27 cellular contexts compared by ENCODE assay signal in genomic region chr18:76474824-76475223, GRCh38. TPM values are rescaled to one million over a fixed set of nuclear protein-coding genes. Genes with fewer than 3 reads are reported as not detected.
A peak's percentile ranks its signal among the peaks of the same experiment; 100 is the strongest.
DNase-seq lines count a peak whose midpoint lies in the region; ATAC-seq and TF ChIP-seq lines count a peak whose summit lies in the region.
"Had no signal": no experiment of that assay in that cellular context is flagged by ENCODE, and none has a peak within 500 bp of the region (broad histone marks: within the 10 kb centered on the region; RNA-seq: fewer than 3 reads in every experiment).

No MANE protein-coding gene starts in this region.

- no peak for DNase-seq in natural killer cell
- no peak for DNase-seq in natural killer cell treated with Interleukin-12 subunit alpha and Interleukin-12 subunit beta and Interleukin-15 and Interleukin-18, amount 100 ng/mL, for 72 hours (ENCODE audit: low spot score)
- DNase-seq in SK-N-MC (ENCODE audit: low read depth, low spot score) = no peak
- no peak for DNase-seq in NCI-H2227 (lab: John Stamatoyannopoulos, UW; ENCODE audit: unreplicated experiment)
- no peak for DNase-seq in NCI-H2081 treated with DMSO at 0.1 percent for 48 hours (lab: John Stamatoyannopoulos, UW)
- DNase-seq: activated CD4-positive, alpha-beta T cell treated with anti-CD3 and anti-CD28 coated beads for 1 hour; activated CD8-positive, alpha-beta T cell treated with anti-CD3 and anti-CD28 coated beads, Interleukin-2, amount 10 ng/mL, durations not matched to agents 7 days and 5 days; activated naive CD4-positive, alpha-beta T cell treated with anti-CD3 and anti-CD28 coated beads, Interleukin-2, amount 10 ng/mL, durations not matched to agents 7 days and 5 days; anterior cingulate cortex; DND-41; dorsolateral prefrontal cortex; foreskin keratinocyte; H7; NCI-H1694 treated with DMSO at 0.1 percent for 48 hours; NCI-H748 treated with DMSO at 0.1 percent for 48 hours; SHP77 treated with DMSO at 0.1 percent for 48 hours; stimulated activated CD4-positive, alpha-beta T cell treated with anti-CD3 and anti-CD28 coated beads, Interleukin-4, amount 100 ng/mL, for 1 hour; stimulated activated naive CD4-positive, alpha-beta T cell treated with Interleukin-2 at 50 U/mL for 16 hours; tibial artery had no signal

- no peaks in the 10 kb centered on the region for H3K9me3 Mint-ChIP-seq in natural killer cell
- no peaks in the 10 kb centered on the region for H3K9me3 Mint-ChIP-seq in natural killer cell treated with Interleukin-12 subunit alpha and Interleukin-12 subunit beta and Interleukin-15 and Interleukin-18, amount 100 ng/mL, for 72 hours
- H3K9me3 Mint-ChIP-seq: activated naive CD4-positive, alpha-beta T cell treated with anti-CD3 and anti-CD28 coated beads, Interleukin-2, amount 10 ng/mL, durations not matched to agents 7 days and 5 days; central memory CD8-positive, alpha-beta T cell had no signal

- H3K36me3 Mint-ChIP-seq in natural killer cell = no peaks in the 10 kb centered on the region
- H3K36me3 Mint-ChIP-seq in natural killer cell treated with Interleukin-12 subunit alpha and Interleukin-12 subunit beta and Interleukin-15 and Interleukin-18, amount 100 ng/mL, for 72 hours = no peaks in the 10 kb centered on the region
- H3K36me3 Mint-ChIP-seq: activated naive CD4-positive, alpha-beta T cell treated with anti-CD3 and anti-CD28 coated beads, Interleukin-2, amount 10 ng/mL, durations not matched to agents 7 days and 5 days had no signal

- H3K4me3 ChIP-seq in SK-N-MC (0 out of 2 replicates have a peak overlapping the region, but pooled peaks have one; percentile 9), neutrophil (ENCODE audit: low read depth in 1 of 2, low read length in 1 of 2) (peak overlapping the region in 1 of 2 experiments; percentile 46)
- H3K4me3 ChIP-seq: BLaER1, dorsolateral prefrontal cortex, neural progenitor cell, smooth muscle cell, tibial artery had no signal

- peaks cover 100% of the 10 kb centered on the region in 2 experiments for H3K4me1 ChIP-seq in neutrophil (ENCODE audit: control insufficient read depth in 1 of 2, insufficient read depth in 1 of 2, low read depth in 1 of 2, low read length in 1 of 2)

- H3K9me3 ChIP-seq in SK-N-MC (ENCODE audit: low read depth, low read length) (no peaks in the 10 kb centered on the region), neutrophil (no peaks in the 10 kb centered on the region)
- H3K9me3 ChIP-seq: BLaER1, tibial artery had no signal

- ATAC-seq in natural killer cell (no peak), GM18909 (IDR thresholded peaks at IDR 0.05; ENCODE audit: poor library complexity, unreplicated experiment) (no peak), HG03571 (IDR thresholded peaks at IDR 0.05; ENCODE audit: unreplicated experiment) (no peak)
- ATAC-seq in natural killer cell treated with Interleukin-12 subunit alpha and Interleukin-12 subunit beta and Interleukin-15 and Interleukin-18, amount 100 ng/mL, for 72 hours = no peak
- ATAC-seq: activated CD8-positive, alpha-beta T cell treated with anti-CD3 and anti-CD28 coated beads, Interleukin-2, amount 10 ng/mL, durations not matched to agents 7 days and 5 days; foreskin keratinocyte had no signal

- peaks cover 59 to 63% of the 10 kb centered on the region in 2 donors for H3K4me1 Mint-ChIP-seq in natural killer cell
- H3K4me1 Mint-ChIP-seq in natural killer cell treated with Interleukin-12 subunit alpha and Interleukin-12 subunit beta and Interleukin-15 and Interleukin-18, amount 100 ng/mL, for 72 hours (ENCODE audit: low read depth in 2 of 2) = peaks cover 38 to 44% of the 10 kb centered on the region in 2 donors
- H3K4me1 Mint-ChIP-seq: central memory CD8-positive, alpha-beta T cell had no signal

- H3K27me3 Mint-ChIP-seq in natural killer cell (ENCODE audit: low read depth in 2 of 2) = no peaks in the 10 kb centered on the region
- peaks cover 0 to 5% of the 10 kb centered on the region in 2 donors for H3K27me3 Mint-ChIP-seq in natural killer cell treated with Interleukin-12 subunit alpha and Interleukin-12 subunit beta and Interleukin-15 and Interleukin-18, amount 100 ng/mL, for 72 hours

- H3K36me3 ChIP-seq in SK-N-MC (ENCODE audit: insufficient read depth, low read length) (no peaks in the 10 kb centered on the region; the same call in 1 of the 2 replicates), neutrophil (peaks cover 5% of the 10 kb centered on the region)
- H3K36me3 ChIP-seq: neural progenitor cell, tibial artery had no signal

- no peak for TF ChIP-seq CTCF in natural killer cell (IDR thresholded peaks at IDR 0.05)
- no peak for TF ChIP-seq CTCF in neutrophil (IDR thresholded peaks at IDR 0.05)

- no peak overlapping the region for H3K9ac ChIP-seq in SK-N-MC (ENCODE audit: insufficient read length)
- H3K9ac ChIP-seq: BLaER1, neural progenitor cell had no signal

- H3K27me3 ChIP-seq in neutrophil = no peaks in the 10 kb centered on the region
- H3K27me3 ChIP-seq: BLaER1, foreskin keratinocyte, neural progenitor cell had no signal

- H3K4me3 Mint-ChIP-seq in natural killer cell = peak overlapping the region; percentile 9
- H3K4me3 Mint-ChIP-seq in natural killer cell treated with Interleukin-12 subunit alpha and Interleukin-12 subunit beta and Interleukin-15 and Interleukin-18, amount 100 ng/mL, for 72 hours = no peak overlapping the region
- H3K4me3 Mint-ChIP-seq: activated CD8-positive, alpha-beta T cell treated with anti-CD3 and anti-CD28 coated beads, Interleukin-2, amount 10 ng/mL, durations not matched to agents 7 days and 5 days; activated naive CD4-positive, alpha-beta T cell treated with anti-CD3 and anti-CD28 coated beads, Interleukin-2, amount 10 ng/mL, durations not matched to agents 7 days and 5 days; central memory CD8-positive, alpha-beta T cell; neural progenitor cell had no signal

- intact Hi-C loops in natural killer cell (cut with micrococcal nuclease) = no loop called here

- H3K27ac ChIP-seq in SK-N-MC (peak overlapping the region; percentile 31; the same call in 1 of the 2 replicates), neutrophil (peak overlapping the region; percentile 91)
- H3K27ac ChIP-seq: BLaER1, dorsolateral prefrontal cortex, epithelial cell of prostate, foreskin keratinocyte, neural progenitor cell, tibial artery had no signal

- H3K27ac Mint-ChIP-seq in natural killer cell = peak overlapping the region in 1 of 2 donors; percentile 11
- no peak overlapping the region for H3K27ac Mint-ChIP-seq in natural killer cell treated with Interleukin-12 subunit alpha and Interleukin-12 subunit beta and Interleukin-15 and Interleukin-18, amount 100 ng/mL, for 72 hours
- H3K27ac Mint-ChIP-seq: activated CD8-positive, alpha-beta T cell treated with anti-CD3 and anti-CD28 coated beads, Interleukin-2, amount 10 ng/mL, durations not matched to agents 7 days and 5 days; activated naive CD4-positive, alpha-beta T cell treated with anti-CD3 and anti-CD28 coated beads, Interleukin-2, amount 10 ng/mL, durations not matched to agents 7 days and 5 days; neural progenitor cell had no signal

RNA-seq across cellular contexts. Expression of gene ZNF516, which starts 20.2 kb away (rescaled TPM):
- 10 to 100 TPM; 49.1 to 60.0 (median 52.4) TPM for total RNA-seq in natural killer cell
- total RNA-seq in natural killer cell treated with Interleukin-12 subunit alpha and Interleukin-12 subunit beta and Interleukin-15 and Interleukin-18, amount 100 ng/mL, for 72 hours = 10 to 100 TPM; 10.8 to 21.1 TPM
